Comparison of ENCODE assay signal across 3 cellular contexts in genomic region chr1:199705825-199706224, GRCh38.
"Had no signal": no experiment of that assay in that cellular context is flagged by ENCODE, and none has a peak within 500 bp of the region (broad histone marks: within the 10 kb centered on the region; RNA-seq: fewer than 3 reads in every experiment).

No MANE protein-coding gene starts in this region.

- ATAC-seq: GM12878 had no signal

- DNase-seq: GDM1, GF-D8 had no signal
